Comparison of ENCODE assay signal across 1 cellular context in the genomic region with DNA sequence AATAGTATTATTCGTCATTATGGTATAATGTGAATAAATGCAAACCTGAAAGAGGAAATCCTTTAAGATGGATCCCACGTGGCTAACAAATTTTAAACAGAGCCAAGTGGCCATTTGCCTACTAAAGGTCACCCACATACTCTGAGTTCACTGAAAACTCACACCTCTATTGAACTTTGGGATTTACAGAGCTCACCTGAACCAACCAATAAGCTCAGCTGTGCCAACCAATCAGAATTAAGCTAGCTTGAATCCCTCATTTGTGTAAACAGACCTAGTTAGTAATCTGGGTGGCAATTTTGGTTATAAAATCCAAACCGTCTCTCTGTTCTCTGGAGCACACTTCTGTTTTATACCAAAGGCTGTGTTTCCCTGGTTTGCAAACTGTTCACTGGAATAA.
A peak's percentile ranks its signal among the peaks of the same experiment; 100 is the strongest.
TF ChIP-seq lines count a peak whose summit lies in the region.

No MANE protein-coding gene starts in this region.

TF ChIP-seq in HepG2, 621 proteins besides CTCF, POLR2A, EP300 and RAD21 (continued from another document and continues in another):
- TF ChIP-seq, protein P1, sequence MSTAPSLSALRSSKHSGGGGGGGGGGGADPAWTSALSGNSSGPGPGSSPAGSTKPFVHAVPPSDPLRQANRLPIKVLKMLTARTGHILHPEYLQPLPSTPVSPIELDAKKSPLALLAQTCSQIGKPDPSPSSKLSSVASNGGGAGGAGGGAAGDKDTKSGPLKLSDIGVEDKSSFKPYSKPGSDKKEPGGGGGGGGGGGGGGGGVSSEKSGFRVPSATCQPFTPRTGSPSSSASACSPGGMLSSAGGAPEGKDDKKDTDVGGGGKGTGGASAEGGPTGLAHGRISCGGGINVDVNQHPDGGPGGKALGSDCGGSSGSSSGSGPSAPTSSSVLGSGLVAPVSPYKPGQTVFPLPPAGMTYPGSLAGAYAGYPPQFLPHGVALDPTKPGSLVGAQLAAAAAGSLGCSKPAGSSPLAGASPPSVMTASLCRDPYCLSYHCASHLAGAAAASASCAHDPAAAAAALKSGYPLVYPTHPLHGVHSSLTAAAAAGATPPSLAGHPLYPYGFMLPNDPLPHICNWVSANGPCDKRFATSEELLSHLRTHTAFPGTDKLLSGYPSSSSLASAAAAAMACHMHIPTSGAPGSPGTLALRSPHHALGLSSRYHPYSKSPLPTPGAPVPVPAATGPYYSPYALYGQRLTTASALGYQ (CRISPR knock-in tag; IDR thresholded peaks at IDR 0.05) = 0 out of 2 replicates have a peak, but pooled peaks have one; percentile 48
- no peak for TF ChIP-seq MTA1 (CRISPR knock-in tag; IDR thresholded peaks at IDR 0.05; ENCODE audit: borderline replicate concordance)
- no peak for TF ChIP-seq ZNF329 (CRISPR knock-in tag; IDR thresholded peaks at IDR 0.05; ENCODE audit: low read depth)
- TF ChIP-seq NR2F1 (CRISPR knock-in tag; IDR thresholded peaks at IDR 0.05) = peak in 1 of 2 experiments; percentile 51; a peak in 2 of 4 replicates
- no peak for TF ChIP-seq ZNF629 (CRISPR knock-in tag; conservative IDR thresholded peaks at IDR 0.05)
- no peak for TF ChIP-seq ZNF563 (CRISPR knock-in tag; IDR thresholded peaks at IDR 0.05)
- TF ChIP-seq FOXA1 (IDR thresholded peaks at IDR 0.05) = no peak
- peak; percentile 51; the same call in 1 of the 2 replicates for TF ChIP-seq FOXA1 (CRISPR knock-in tag; IDR thresholded peaks at IDR 0.05)
- TF ChIP-seq MEIS1 (CRISPR knock-in tag; IDR thresholded peaks at IDR 0.05; ENCODE audit: borderline replicate concordance) = no peak
- TF ChIP-seq NFE2 (CRISPR knock-in tag; IDR thresholded peaks at IDR 0.05) = no peak
- TF ChIP-seq ISL2 (CRISPR knock-in tag; IDR thresholded peaks at IDR 0.05) = 0 out of 2 replicates have a peak, but pooled peaks have one; percentile 19
- no peak for TF ChIP-seq TP53 (CRISPR knock-in tag; conservative IDR thresholded peaks at IDR 0.05)
- peak; percentile 77 for TF ChIP-seq NR2F6 (IDR thresholded peaks at IDR 0.05)
- TF ChIP-seq NR2F6 (CRISPR knock-in tag; IDR thresholded peaks at IDR 0.05) = peak; percentile 66; the same call in 1 of the 2 replicates
- TF ChIP-seq ETS1 (CRISPR knock-in tag; IDR thresholded peaks at IDR 0.05) = no peak
- TF ChIP-seq, protein P2, sequence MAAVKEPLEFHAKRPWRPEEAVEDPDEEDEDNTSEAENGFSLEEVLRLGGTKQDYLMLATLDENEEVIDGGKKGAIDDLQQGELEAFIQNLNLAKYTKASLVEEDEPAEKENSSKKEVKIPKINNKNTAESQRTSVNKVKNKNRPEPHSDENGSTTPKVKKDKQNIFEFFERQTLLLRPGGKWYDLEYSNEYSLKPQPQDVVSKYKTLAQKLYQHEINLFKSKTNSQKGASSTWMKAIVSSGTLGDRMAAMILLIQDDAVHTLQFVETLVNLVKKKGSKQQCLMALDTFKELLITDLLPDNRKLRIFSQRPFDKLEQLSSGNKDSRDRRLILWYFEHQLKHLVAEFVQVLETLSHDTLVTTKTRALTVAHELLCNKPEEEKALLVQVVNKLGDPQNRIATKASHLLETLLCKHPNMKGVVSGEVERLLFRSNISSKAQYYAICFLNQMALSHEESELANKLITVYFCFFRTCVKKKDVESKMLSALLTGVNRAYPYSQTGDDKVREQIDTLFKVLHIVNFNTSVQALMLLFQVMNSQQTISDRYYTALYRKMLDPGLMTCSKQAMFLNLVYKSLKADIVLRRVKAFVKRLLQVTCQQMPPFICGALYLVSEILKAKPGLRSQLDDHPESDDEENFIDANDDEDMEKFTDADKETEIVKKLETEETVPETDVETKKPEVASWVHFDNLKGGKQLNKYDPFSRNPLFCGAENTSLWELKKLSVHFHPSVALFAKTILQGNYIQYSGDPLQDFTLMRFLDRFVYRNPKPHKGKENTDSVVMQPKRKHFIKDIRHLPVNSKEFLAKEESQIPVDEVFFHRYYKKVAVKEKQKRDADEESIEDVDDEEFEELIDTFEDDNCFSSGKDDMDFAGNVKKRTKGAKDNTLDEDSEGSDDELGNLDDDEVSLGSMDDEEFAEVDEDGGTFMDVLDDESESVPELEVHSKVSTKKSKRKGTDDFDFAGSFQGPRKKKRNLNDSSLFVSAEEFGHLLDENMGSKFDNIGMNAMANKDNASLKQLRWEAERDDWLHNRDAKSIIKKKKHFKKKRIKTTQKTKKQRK (IDR thresholded peaks at IDR 0.05; ENCODE audit: low read length) = no peak
- no peak for TF ChIP-seq TBP (CRISPR knock-in tag; IDR thresholded peaks at IDR 0.05)
- no peak for TF ChIP-seq HES4 (CRISPR knock-in tag; IDR thresholded peaks at IDR 0.05; ENCODE audit: borderline replicate concordance)
- TF ChIP-seq ZNF382 (CRISPR knock-in tag; IDR thresholded peaks at IDR 0.05; ENCODE audit: borderline replicate concordance) = no peak
- no peak for TF ChIP-seq KMT2B (CRISPR knock-in tag; IDR thresholded peaks at IDR 0.05)
- TF ChIP-seq ZNF616 (CRISPR knock-in tag; IDR thresholded peaks at IDR 0.05; ENCODE audit: low read depth) = no peak
- no peak for TF ChIP-seq SP5 (CRISPR knock-in tag; IDR thresholded peaks at IDR 0.05; ENCODE audit: borderline replicate concordance, low read depth)
- no peak for TF ChIP-seq CENPBD1 (CRISPR knock-in tag; IDR thresholded peaks at IDR 0.05; ENCODE audit: borderline replicate concordance, low read depth)
- TF ChIP-seq SOX6 (IDR thresholded peaks at IDR 0.05) = no peak
- no peak for TF ChIP-seq SOX6 (CRISPR knock-in tag; IDR thresholded peaks at IDR 0.05)
- no peak for TF ChIP-seq YEATS4 (CRISPR knock-in tag; IDR thresholded peaks at IDR 0.05; ENCODE audit: borderline replicate concordance)
- TF ChIP-seq, protein P3, sequence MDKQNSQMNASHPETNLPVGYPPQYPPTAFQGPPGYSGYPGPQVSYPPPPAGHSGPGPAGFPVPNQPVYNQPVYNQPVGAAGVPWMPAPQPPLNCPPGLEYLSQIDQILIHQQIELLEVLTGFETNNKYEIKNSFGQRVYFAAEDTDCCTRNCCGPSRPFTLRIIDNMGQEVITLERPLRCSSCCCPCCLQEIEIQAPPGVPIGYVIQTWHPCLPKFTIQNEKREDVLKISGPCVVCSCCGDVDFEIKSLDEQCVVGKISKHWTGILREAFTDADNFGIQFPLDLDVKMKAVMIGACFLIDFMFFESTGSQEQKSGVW (CRISPR knock-in tag; IDR thresholded peaks at IDR 0.05; ENCODE audit: borderline replicate concordance) = no peak
- TF ChIP-seq EZH2 (conservative IDR thresholded peaks at IDR 0.05; ENCODE audit: low read depth, low read length) = no peak
- TF ChIP-seq RARA (CRISPR knock-in tag; IDR thresholded peaks at IDR 0.05) = peak; percentile 50; the same call in 1 of the 2 replicates
- TF ChIP-seq ZC3H13 (CRISPR knock-in tag; IDR thresholded peaks at IDR 0.05) = no peak
- TF ChIP-seq SMC3 (IDR thresholded peaks at IDR 0.05; ENCODE audit: low read length) = no peak
- TF ChIP-seq LCORL (IDR thresholded peaks at IDR 0.05) = no peak
- TF ChIP-seq LCORL (CRISPR knock-in tag; IDR thresholded peaks at IDR 0.05) = no peak
- no peak for TF ChIP-seq PCBP2 (optimal IDR thresholded peaks at IDR 0.05; ENCODE audit: low read depth, low read length, poor library complexity, severe bottlenecking)
- TF ChIP-seq, protein P4, sequence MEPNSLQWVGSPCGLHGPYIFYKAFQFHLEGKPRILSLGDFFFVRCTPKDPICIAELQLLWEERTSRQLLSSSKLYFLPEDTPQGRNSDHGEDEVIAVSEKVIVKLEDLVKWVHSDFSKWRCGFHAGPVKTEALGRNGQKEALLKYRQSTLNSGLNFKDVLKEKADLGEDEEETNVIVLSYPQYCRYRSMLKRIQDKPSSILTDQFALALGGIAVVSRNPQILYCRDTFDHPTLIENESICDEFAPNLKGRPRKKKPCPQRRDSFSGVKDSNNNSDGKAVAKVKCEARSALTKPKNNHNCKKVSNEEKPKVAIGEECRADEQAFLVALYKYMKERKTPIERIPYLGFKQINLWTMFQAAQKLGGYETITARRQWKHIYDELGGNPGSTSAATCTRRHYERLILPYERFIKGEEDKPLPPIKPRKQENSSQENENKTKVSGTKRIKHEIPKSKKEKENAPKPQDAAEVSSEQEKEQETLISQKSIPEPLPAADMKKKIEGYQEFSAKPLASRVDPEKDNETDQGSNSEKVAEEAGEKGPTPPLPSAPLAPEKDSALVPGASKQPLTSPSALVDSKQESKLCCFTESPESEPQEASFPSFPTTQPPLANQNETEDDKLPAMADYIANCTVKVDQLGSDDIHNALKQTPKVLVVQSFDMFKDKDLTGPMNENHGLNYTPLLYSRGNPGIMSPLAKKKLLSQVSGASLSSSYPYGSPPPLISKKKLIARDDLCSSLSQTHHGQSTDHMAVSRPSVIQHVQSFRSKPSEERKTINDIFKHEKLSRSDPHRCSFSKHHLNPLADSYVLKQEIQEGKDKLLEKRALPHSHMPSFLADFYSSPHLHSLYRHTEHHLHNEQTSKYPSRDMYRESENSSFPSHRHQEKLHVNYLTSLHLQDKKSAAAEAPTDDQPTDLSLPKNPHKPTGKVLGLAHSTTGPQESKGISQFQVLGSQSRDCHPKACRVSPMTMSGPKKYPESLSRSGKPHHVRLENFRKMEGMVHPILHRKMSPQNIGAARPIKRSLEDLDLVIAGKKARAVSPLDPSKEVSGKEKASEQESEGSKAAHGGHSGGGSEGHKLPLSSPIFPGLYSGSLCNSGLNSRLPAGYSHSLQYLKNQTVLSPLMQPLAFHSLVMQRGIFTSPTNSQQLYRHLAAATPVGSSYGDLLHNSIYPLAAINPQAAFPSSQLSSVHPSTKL (CRISPR knock-in tag; IDR thresholded peaks at IDR 0.05) = peak; percentile 18; the same call in 1 of the 2 replicates
- TF ChIP-seq NCOA5 (CRISPR knock-in tag; IDR thresholded peaks at IDR 0.05) = no peak
- TF ChIP-seq, protein P5, sequence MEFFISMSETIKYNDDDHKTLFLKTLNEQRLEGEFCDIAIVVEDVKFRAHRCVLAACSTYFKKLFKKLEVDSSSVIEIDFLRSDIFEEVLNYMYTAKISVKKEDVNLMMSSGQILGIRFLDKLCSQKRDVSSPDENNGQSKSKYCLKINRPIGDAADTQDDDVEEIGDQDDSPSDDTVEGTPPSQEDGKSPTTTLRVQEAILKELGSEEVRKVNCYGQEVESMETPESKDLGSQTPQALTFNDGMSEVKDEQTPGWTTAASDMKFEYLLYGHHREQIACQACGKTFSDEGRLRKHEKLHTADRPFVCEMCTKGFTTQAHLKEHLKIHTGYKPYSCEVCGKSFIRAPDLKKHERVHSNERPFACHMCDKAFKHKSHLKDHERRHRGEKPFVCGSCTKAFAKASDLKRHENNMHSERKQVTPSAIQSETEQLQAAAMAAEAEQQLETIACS (CRISPR knock-in tag; IDR thresholded peaks at IDR 0.05) = no peak
- TF ChIP-seq CEBPG (CRISPR knock-in tag; IDR thresholded peaks at IDR 0.05) = no peak
- no peak for TF ChIP-seq MTA3 (CRISPR knock-in tag; IDR thresholded peaks at IDR 0.05)
- TF ChIP-seq MIXL1 (CRISPR knock-in tag; IDR thresholded peaks at IDR 0.05) = no peak
- no peak for TF ChIP-seq KMT2A (CRISPR knock-in tag; IDR thresholded peaks at IDR 0.05)
- no peak for TF ChIP-seq NR0B2 (CRISPR knock-in tag; IDR thresholded peaks at IDR 0.05)
- no peak for TF ChIP-seq AHR (CRISPR knock-in tag; IDR thresholded peaks at IDR 0.05)
- no peak for TF ChIP-seq ZNF572 (CRISPR knock-in tag; IDR thresholded peaks at IDR 0.05)
- TF ChIP-seq SOX13 (IDR thresholded peaks at IDR 0.05) = no peak
- no peak; a peak in 1 of 4 replicates for TF ChIP-seq SOX13 (CRISPR knock-in tag; conservative IDR thresholded peaks at IDR 0.05 in 1 of 2, IDR thresholded peaks at IDR 0.05 in 1 of 2)
- no peak for TF ChIP-seq ZFP36L1 (CRISPR knock-in tag; IDR thresholded peaks at IDR 0.05)
- TF ChIP-seq FOXJ3 (CRISPR knock-in tag; IDR thresholded peaks at IDR 0.05; ENCODE audit: borderline replicate concordance) = no peak
- no peak for TF ChIP-seq ZFP62 (CRISPR knock-in tag; IDR thresholded peaks at IDR 0.05)
- TF ChIP-seq PATZ1 (CRISPR knock-in tag; IDR thresholded peaks at IDR 0.05) = no peak
- no peak for TF ChIP-seq ZNF17 (CRISPR knock-in tag; IDR thresholded peaks at IDR 0.05)
- TF ChIP-seq IRF9 (CRISPR knock-in tag; IDR thresholded peaks at IDR 0.05; ENCODE audit: borderline replicate concordance) = no peak
- TF ChIP-seq TSC22D2 (CRISPR knock-in tag; IDR thresholded peaks at IDR 0.05; ENCODE audit: borderline replicate concordance) = no peak
